1 cellular context compared by ENCODE assay signal in the genomic region with DNA sequence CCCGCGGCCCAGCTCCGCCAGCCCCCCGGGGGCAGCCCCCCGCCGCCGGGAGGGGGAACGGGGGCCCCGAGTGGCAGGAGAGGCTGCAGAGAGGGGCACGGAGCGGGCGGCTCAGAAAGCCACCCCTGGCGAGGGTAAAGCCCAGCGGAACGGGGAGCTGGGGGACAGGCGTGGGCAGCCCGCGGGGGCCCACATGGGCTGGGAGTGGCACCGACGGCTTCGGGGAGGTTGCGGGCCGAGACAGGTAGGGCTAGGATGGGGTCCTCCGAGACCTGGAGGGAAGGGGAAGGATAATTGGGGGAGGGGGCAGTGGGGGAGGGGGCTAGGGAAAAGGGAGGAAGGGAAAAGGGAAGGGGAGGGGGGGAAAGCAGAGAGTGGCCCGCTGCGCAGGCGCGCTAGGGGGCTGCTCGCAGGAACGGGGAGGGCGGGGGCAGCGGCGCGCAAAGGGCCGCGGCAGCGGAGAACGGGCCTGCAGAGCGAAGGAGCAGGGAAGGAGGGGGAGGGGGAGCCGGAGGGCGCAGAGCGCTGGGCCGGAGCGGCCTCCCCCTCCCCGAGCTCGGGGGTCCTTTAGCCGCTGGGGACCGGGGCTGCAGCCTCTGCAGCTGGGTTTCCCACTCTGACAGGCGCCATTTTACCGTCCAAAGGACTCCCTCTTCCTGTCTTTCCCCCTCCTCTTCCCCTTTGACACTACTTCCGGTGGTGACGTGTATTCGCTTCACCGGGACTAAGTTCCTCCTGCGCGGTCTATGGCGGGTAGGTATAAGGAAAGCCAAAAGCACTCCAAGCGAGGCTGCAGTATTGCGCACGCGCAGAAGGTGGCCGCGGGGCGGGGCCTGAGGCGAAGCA.
TF ChIP-seq lines count a peak whose summit lies in the region.

A gene (minus strand): TSS at position 405 of the 846 bp plus-strand sequence. CDS start 438 bp downstream, outside the sequence.

TF ChIP-seq in HEK293, 187 proteins besides CTCF, POLR2A, EP300 and RAD21 (continued from another document):
- TF ChIP-seq, protein P1, sequence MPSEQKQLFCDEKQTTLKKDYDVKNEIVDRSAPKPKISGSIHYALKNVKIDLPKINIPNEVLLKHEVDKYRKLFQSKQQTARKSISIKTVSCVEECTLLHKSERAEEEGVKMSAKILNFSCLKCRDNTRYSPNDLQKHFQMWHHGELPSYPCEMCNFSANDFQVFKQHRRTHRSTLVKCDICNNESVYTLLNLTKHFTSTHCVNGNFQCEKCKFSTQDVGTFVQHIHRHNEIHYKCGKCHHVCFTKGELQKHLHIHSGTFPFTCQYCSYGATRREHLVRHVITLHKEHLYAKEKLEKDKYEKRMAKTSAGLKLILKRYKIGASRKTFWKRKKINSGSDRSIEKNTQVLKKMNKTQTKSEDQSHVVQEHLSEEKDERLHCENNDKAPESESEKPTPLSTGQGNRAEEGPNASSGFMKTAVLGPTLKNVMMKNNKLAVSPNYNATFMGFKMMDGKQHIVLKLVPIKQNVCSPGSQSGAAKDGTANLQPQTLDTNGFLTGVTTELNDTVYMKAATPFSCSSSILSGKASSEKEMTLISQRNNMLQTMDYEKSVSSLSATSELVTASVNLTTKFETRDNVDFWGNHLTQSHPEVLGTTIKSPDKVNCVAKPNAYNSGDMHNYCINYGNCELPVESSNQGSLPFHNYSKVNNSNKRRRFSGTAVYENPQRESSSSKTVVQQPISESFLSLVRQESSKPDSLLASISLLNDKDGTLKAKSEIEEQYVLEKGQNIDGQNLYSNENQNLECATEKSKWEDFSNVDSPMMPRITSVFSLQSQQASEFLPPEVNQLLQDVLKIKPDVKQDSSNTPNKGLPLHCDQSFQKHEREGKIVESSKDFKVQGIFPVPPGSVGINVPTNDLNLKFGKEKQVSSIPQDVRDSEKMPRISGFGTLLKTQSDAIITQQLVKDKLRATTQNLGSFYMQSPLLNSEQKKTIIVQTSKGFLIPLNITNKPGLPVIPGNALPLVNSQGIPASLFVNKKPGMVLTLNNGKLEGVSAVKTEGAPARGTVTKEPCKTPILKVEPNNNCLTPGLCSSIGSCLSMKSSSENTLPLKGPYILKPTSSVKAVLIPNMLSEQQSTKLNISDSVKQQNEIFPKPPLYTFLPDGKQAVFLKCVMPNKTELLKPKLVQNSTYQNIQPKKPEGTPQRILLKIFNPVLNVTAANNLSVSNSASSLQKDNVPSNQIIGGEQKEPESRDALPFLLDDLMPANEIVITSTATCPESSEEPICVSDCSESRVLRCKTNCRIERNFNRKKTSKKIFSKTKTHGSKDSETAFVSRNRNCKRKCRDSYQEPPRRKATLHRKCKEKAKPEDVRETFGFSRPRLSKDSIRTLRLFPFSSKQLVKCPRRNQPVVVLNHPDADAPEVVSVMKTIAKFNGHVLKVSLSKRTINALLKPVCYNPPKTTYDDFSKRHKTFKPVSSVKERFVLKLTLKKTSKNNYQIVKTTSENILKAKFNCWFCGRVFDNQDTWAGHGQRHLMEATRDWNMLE (tag by site-specific recombination; conservative IDR thresholded peaks at IDR 0.05; ENCODE audit: low read depth): peak; percentile 69
- peak; percentile 47; the same call in 1 of the 2 replicates for TF ChIP-seq ZNF366 (tag by site-specific recombination; conservative IDR thresholded peaks at IDR 0.05)
- no peak for TF ChIP-seq ZNF202 (tag by site-specific recombination; IDR thresholded peaks at IDR 0.05; ENCODE audit: borderline replicate concordance)
- TF ChIP-seq ZNF660 (tag by site-specific recombination; IDR thresholded peaks at IDR 0.05): peak; percentile 2; the same call in 1 of the 2 replicates
- no peak for TF ChIP-seq SP3 (tag by site-specific recombination; IDR thresholded peaks at IDR 0.05)
- TF ChIP-seq ZFHX2 (tag by site-specific recombination; conservative IDR thresholded peaks at IDR 0.05): no peak
- TF ChIP-seq ZBTB7A (tag by site-specific recombination; IDR thresholded peaks at IDR 0.05; ENCODE audit: low read depth): peak; percentile 81
- no peak for TF ChIP-seq ZNF473 (tag by site-specific recombination; IDR thresholded peaks at IDR 0.05)
- TF ChIP-seq, protein P2, sequence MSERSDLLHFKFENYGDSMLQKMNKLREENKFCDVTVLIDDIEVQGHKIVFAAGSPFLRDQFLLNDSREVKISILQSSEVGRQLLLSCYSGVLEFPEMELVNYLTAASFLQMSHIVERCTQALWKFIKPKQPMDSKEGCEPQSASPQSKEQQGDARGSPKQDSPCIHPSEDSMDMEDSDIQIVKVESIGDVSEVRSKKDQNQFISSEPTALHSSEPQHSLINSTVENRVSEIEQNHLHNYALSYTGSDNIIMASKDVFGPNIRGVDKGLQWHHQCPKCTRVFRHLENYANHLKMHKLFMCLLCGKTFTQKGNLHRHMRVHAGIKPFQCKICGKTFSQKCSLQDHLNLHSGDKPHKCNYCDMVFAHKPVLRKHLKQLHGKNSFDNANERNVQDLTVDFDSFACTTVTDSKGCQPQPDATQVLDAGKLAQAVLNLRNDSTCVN (tag by site-specific recombination; optimal IDR thresholded peaks at IDR 0.05): no peak
- TF ChIP-seq ZNF391 (tag by site-specific recombination; IDR thresholded peaks at IDR 0.05; ENCODE audit: borderline replicate concordance, low read depth): 0 out of 2 replicates have a peak, but pooled peaks have one; percentile 18
- TF ChIP-seq, protein P3, sequence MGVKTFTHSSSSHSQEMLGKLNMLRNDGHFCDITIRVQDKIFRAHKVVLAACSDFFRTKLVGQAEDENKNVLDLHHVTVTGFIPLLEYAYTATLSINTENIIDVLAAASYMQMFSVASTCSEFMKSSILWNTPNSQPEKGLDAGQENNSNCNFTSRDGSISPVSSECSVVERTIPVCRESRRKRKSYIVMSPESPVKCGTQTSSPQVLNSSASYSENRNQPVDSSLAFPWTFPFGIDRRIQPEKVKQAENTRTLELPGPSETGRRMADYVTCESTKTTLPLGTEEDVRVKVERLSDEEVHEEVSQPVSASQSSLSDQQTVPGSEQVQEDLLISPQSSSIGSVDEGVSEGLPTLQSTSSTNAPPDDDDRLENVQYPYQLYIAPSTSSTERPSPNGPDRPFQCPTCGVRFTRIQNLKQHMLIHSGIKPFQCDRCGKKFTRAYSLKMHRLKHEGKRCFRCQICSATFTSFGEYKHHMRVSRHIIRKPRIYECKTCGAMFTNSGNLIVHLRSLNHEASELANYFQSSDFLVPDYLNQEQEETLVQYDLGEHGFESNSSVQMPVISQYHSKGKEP (tag by site-specific recombination; IDR thresholded peaks at IDR 0.05): 0 out of 2 replicates have a peak, but pooled peaks have one; percentile 28
- TF ChIP-seq ZEB2 (tag by site-specific recombination; IDR thresholded peaks at IDR 0.05): peak; percentile 90; the same call in 1 of the 2 replicates
- TF ChIP-seq, protein P4, sequence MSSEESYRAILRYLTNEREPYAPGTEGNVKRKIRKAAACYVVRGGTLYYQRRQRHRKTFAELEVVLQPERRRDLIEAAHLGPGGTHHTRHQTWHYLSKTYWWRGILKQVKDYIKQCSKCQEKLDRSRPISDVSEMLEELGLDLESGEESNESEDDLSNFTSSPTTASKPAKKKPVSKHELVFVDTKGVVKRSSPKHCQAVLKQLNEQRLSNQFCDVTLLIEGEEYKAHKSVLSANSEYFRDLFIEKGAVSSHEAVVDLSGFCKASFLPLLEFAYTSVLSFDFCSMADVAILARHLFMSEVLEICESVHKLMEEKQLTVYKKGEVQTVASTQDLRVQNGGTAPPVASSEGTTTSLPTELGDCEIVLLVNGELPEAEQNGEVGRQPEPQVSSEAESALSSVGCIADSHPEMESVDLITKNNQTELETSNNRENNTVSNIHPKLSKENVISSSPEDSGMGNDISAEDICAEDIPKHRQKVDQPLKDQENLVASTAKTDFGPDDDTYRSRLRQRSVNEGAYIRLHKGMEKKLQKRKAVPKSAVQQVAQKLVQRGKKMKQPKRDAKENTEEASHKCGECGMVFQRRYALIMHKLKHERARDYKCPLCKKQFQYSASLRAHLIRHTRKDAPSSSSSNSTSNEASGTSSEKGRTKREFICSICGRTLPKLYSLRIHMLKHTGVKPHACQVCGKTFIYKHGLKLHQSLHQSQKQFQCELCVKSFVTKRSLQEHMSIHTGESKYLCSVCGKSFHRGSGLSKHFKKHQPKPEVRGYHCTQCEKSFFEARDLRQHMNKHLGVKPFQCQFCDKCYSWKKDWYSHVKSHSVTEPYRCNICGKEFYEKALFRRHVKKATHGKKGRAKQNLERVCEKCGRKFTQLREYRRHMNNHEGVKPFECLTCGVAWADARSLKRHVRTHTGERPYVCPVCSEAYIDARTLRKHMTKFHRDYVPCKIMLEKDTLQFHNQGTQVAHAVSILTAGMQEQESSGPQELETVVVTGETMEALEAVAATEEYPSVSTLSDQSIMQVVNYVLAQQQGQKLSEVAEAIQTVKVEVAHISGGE (tag by site-specific recombination; conservative IDR thresholded peaks at IDR 0.05; ENCODE audit: low read depth): peak; percentile 95
- 0 out of 2 replicates have a peak, but pooled peaks have one; percentile 15 for TF ChIP-seq ZNF596 (tag by site-specific recombination; IDR thresholded peaks at IDR 0.05)
